In genomic region chr18:32372381-32373061, GRCh38 we compare ENCODE assay signal across 12 cellular contexts.
DNase-seq lines count a peak whose midpoint lies in the region; ATAC-seq, FAIRE-seq and TF ChIP-seq lines count a peak whose summit lies in the region.
"Had no signal": no experiment of that assay in that cellular context is flagged by ENCODE, and none has a peak within 500 bp of the region (broad histone marks: within the 10 kb centered on the region; RNA-seq: fewer than 3 reads in every experiment).

No MANE protein-coding gene starts in this region.

- H3K9me3 ChIP-seq in small intestine (ENCODE audit: control insufficient read depth, low read depth) = no peaks in the 10 kb centered on the region
- H3K9me3 ChIP-seq in sigmoid colon = no peaks in the 10 kb centered on the region

- no peaks in the 10 kb centered on the region for H3K27me3 ChIP-seq in foreskin keratinocyte
- H3K27me3 ChIP-seq in small intestine (ENCODE audit: control insufficient read depth in 2 of 2, insufficient read depth in 2 of 2, low read length in 2 of 2) = no peaks in the 10 kb centered on the region
- H3K27me3 ChIP-seq in sigmoid colon = no peaks in the 10 kb centered on the region

- intact Hi-C loops in sigmoid colon (cut with DNase I) = no loop called here

- no peaks in the 10 kb centered on the region for H3K36me3 ChIP-seq in small intestine (ENCODE audit: control insufficient read depth in 2 of 2, insufficient read depth in 2 of 2, low read length in 2 of 2)
- H3K36me3 ChIP-seq in sigmoid colon = no peaks in the 10 kb centered on the region

- TF ChIP-seq POLR2A in sigmoid colon (IDR thresholded peaks at IDR 0.05) = no peak

- ATAC-seq in foreskin keratinocyte = peak; percentile 95
- ATAC-seq in GM21786 (IDR thresholded peaks at IDR 0.05; ENCODE audit: unreplicated experiment) = no peak

- H3K4me1 ChIP-seq in foreskin keratinocyte = peaks cover 28% of the 10 kb centered on the region
- H3K4me1 ChIP-seq in small intestine (ENCODE audit: control insufficient read depth in 2 of 2, insufficient read depth in 1 of 2, low read depth in 1 of 2, low read length in 1 of 2) = peaks cover 8% of the 10 kb centered on the region in 2 donors
- H3K4me1 ChIP-seq in sigmoid colon = peaks cover 0 to 28% (median 23%) of the 10 kb centered on the region in 4 donors

- WGBS in small intestine, 3 donors = 9 to 56% (median 14%) methylated on average over 3 of the region's 3 CpGs
- WGBS in sigmoid colon, 2 donors = 16 to 62% methylated on average over 3 of the region's 3 CpGs

- H3K4me3 ChIP-seq in small intestine (ENCODE audit: low read depth in 1 of 2, low read length in 2 of 2) (no peak overlapping the region), sigmoid colon (no peak overlapping the region)

- DNase-seq in HPDE6-E6E7 (ENCODE audit: extremely low spot score) = peak; percentile 61
- DNase-seq in NCI-H69 (lab: John Stamatoyannopoulos, UW) = peak; percentile 97
- peak; percentile 85 to 86 for DNase-seq in foreskin keratinocyte
- DNase-seq in small intestine = peak; percentile 94
- no peak for DNase-seq in sigmoid colon
- DNase-seq in NCI-H1694 (lab: John Stamatoyannopoulos, UW) = no peak
- DNase-seq in cortex of kidney (lab: John Stamatoyannopoulos, UW) = no peak
- DNase-seq: activated CD4-positive, alpha-beta T cell treated with anti-CD3 and anti-CD28 coated beads, Interleukin-2, amount 50 U/mL, for 4 hours; amygdala; midbrain had no signal

- peak overlapping the region; percentile 80 for H3K27ac ChIP-seq in foreskin keratinocyte
- peak overlapping the region; percentile 68 to 89 for H3K27ac ChIP-seq in small intestine (ENCODE audit: low read depth in 1 of 2, low read length in 1 of 2)
- no peak overlapping the region for H3K27ac ChIP-seq in sigmoid colon

- TF ChIP-seq EP300 in sigmoid colon (IDR thresholded peaks at IDR 0.05) = no peak

- FAIRE-seq in small intestine (lab: Jason Lieb, UNC) = peak; percentile 19
- FAIRE-seq: urothelium cell line had no signal

- no peak for TF ChIP-seq CTCF in foreskin keratinocyte (conservative IDR thresholded peaks at IDR 0.05)
- no peak for TF ChIP-seq CTCF in sigmoid colon (IDR thresholded peaks at IDR 0.05)

Comparison
In these comparisons a context has a peak if more than half of its experiments do, and no peak if none do; other contexts are left out.
1. DNase-seq: peak in HPDE6-E6E7 (single experiment), NCI-H69 (single experiment), foreskin keratinocyte (2 of 2) and small intestine (single experiment); none in sigmoid colon (single experiment), NCI-H1694 (single experiment) and cortex of kidney (single experiment).
2. H3K27ac ChIP-seq: peak in foreskin keratinocyte (single experiment) and small intestine (2 of 2); none in sigmoid colon (0 of 4).